ENCODE assay signal across 25 cellular contexts in genomic region chr4:184568770-184569169, GRCh38.
DNase-seq lines count a peak whose midpoint lies in the region; ATAC-seq, FAIRE-seq and TF ChIP-seq lines count a peak whose summit lies in the region.
"Had no signal": no experiment of that assay in that cellular context is flagged by ENCODE, and none has a peak within 500 bp of the region (broad histone marks: within the 10 kb centered on the region; RNA-seq: fewer than 3 reads in every experiment).

No MANE protein-coding gene starts in this region.

- peak overlapping the region; percentile 17 for H3K4me2 ChIP-seq in GM12878 (ENCODE audit: control insufficient read depth, insufficient read depth)
- H3K4me2 ChIP-seq: A549 had no signal

- 0 out of 4 replicates have a peak, but pooled peaks of 1 of the 2 experiments have one; percentile 20 for TF ChIP-seq EP300 in GM12878 (IDR thresholded peaks at IDR 0.05; ENCODE audit: borderline replicate concordance in 1 of 2, control insufficient read depth in 1 of 2, low read depth in 2 of 2, low read length in 2 of 2)

- TF ChIP-seq POLR2A in GM12878 (IDR thresholded peaks at IDR 0.05; ENCODE audit: low read depth, low read length) (no peak), gastrocnemius medialis (IDR thresholded peaks at IDR 0.05) (no peak)

- SMC1A ChIA-PET in GM12878 (lab: Charles Lee; ENCODE audit: uncharacterized antibody, unreplicated experiment): interaction anchor here (0.6 to 1.5 kb wide), 5 partner anchors 15 to 216 kb away, joined by 3 to 4 read pairs (median 3); no protein-coding TSS in a partner anchor

- RAD21 ChIA-PET in GM12878 (lab: Charles Lee; ENCODE audit: unreplicated experiment): interaction anchor here (1.1 kb wide), 1 partner anchor 15 kb away, joined by 4 read pairs; no protein-coding TSS in a partner anchor

- H3K27me3 ChIP-seq in GM12878 (replicated peaks in 1 of 2; ENCODE audit: control insufficient read depth in 2 of 2, insufficient read depth in 2 of 2, low read length in 1 of 2) (no peaks in the 10 kb centered on the region), gastrocnemius medialis (no peaks in the 10 kb centered on the region)
- H3K27me3 ChIP-seq: MG63 had no signal

- DNase-seq in Right ventricle myocardium superior (no peak), left ventricle myocardium superior (no peak), MV-4-11 (lab: John Stamatoyannopoulos, UW) (peak; percentile 45), GM12878 (ENCODE audit: low read depth, low spot score) (peak; percentile 33), pulmonary artery endothelial cell (ENCODE audit: low read depth, low spot score) (peak; percentile 41), hepatic stellate cell (ENCODE audit: low spot score) (no peak), gastrocnemius medialis (no peak)
- no peak for DNase-seq in stimulated activated CD4-positive, alpha-beta T cell treated with anti-CD3 and anti-CD28 coated beads, Interleukin-4, amount 100 ng/mL, for 24 hours
- DNase-seq: activated naive CD8-positive, alpha-beta T cell treated with anti-CD3 and anti-CD28 coated beads, Interleukin-2, amount 10 ng/mL, durations not matched to agents 7 days and 5 days; cortex of kidney; kidney; MG63; naive thymus-derived CD8-positive, alpha-beta T cell; NCI-H187 treated with DMSO at 0.1 percent for 48 hours; NCI-H226; NK-92 treated with Interleukin-12 subunit alpha and Interleukin-12 subunit beta, amount 100 ng/mL, for 24 hours; SIG-M5; small intestine; stimulated activated CD4-positive, alpha-beta T cell treated with anti-CD3 and anti-CD28 coated beads, Interleukin-4, amount 100 ng/mL, for 1 hour had no signal

- 20% methylated on average over 6 of the region's 6 CpGs for WGBS in GM12878 (ENCODE audit: insufficient coverage, insufficient replicate concordance, low lambda C conversion rate, missing lambda C conversion rate)

- no peak overlapping the region for H3K9ac ChIP-seq in GM12878 (ENCODE audit: control insufficient read depth, insufficient read depth, low read length)
- H3K9ac ChIP-seq: parathyroid adenoma had no signal

- no peaks in the 10 kb centered on the region for H3K79me2 ChIP-seq in GM12878 (ENCODE audit: control insufficient read depth, insufficient read depth, low read length)
- H3K79me2 ChIP-seq: parathyroid adenoma had no signal

- no peak overlapping the region for H3K27ac ChIP-seq in GM12878 (ENCODE audit: control insufficient read depth, insufficient read depth)
- no peak overlapping the region for H3K27ac ChIP-seq in gastrocnemius medialis
- H3K27ac ChIP-seq: A549, C4-2B, parathyroid adenoma had no signal

- H3K4me1 ChIP-seq in GM12878 (ENCODE audit: control insufficient read depth, insufficient read depth, low read length) (peaks cover 7% of the 10 kb centered on the region), gastrocnemius medialis (no peaks in the 10 kb centered on the region)
- H3K4me1 ChIP-seq: A549, HAP-1, parathyroid adenoma had no signal

- TF ChIP-seq CTCF in GM12878 (IDR thresholded peaks at IDR 0.05 in 2 of 3, conservative IDR thresholded peaks at IDR 0.05 in 1 of 3; ENCODE audit: control insufficient read depth in 2 of 3, extremely low read depth in 1 of 3, insufficient read depth in 1 of 3, low read depth in 3 of 3, low read length in 3 of 3): no peak
- no peak for TF ChIP-seq CTCF in gastrocnemius medialis (IDR thresholded peaks at IDR 0.05 in 4 of 5, conservative IDR thresholded peaks at IDR 0.05 in 1 of 5)

- POLR2A ChIA-PET in GM12878 (lab: Charles Lee): interaction anchor here (1.2 kb wide), 1 partner anchor 59 kb away, joined by 3 read pairs; no protein-coding TSS in a partner anchor

- BruUV-seq in GM12878 (replicated peaks; lab: Mats Ljungman, UMichigan): no TSS peak

- peak overlapping the region; percentile 10; the same call in 1 of the 2 replicates for H3K4me3 ChIP-seq in GM12878
- no peak overlapping the region for H3K4me3 ChIP-seq in gastrocnemius medialis
- H3K4me3 ChIP-seq: A549, HAP-1, MG63 had no signal

- TF ChIP-seq RAD21 in GM12878 (IDR thresholded peaks at IDR 0.05; ENCODE audit: insufficient read depth, low read depth, low read length): no peak

- ATAC-seq in Right ventricle myocardium superior (ENCODE audit: poor library complexity) (peak; percentile 38), left ventricle myocardium superior (no peak), GM12878 (peak; percentile 81), gastrocnemius medialis (no peak)
- ATAC-seq: A549; activated CD4-positive, CD25-positive, alpha-beta regulatory T cell treated with anti-CD3 and anti-CD28 coated beads, Interleukin-2, amount 50 U/mL, for 24 hours; naive thymus-derived CD8-positive, alpha-beta T cell had no signal

- H4K20me1 ChIP-seq in GM12878 (ENCODE audit: control insufficient read depth, insufficient read depth): no peaks in the 10 kb centered on the region

- H3K9me3 ChIP-seq in GM12878 (replicated peaks; ENCODE audit: control insufficient read depth, insufficient read depth, low read length) (no peaks in the 10 kb centered on the region), gastrocnemius medialis (no peaks in the 10 kb centered on the region)
- H3K9me3 ChIP-seq: A549, HAP-1, MG63 had no signal

- FAIRE-seq in GM12878 (lab: Jason Lieb, UNC): peak; percentile 84
- FAIRE-seq: A549, kidney, small intestine, urothelium cell line had no signal

- H3K36me3 ChIP-seq in GM12878 (ENCODE audit: control insufficient read depth in 2 of 2, insufficient read depth in 2 of 2, low read length in 1 of 2) (no peaks in the 10 kb centered on the region), gastrocnemius medialis (no peaks in the 10 kb centered on the region)
- H3K36me3 ChIP-seq: HAP-1, MG63 had no signal

- in situ Hi-C loops in GM12878 (cut with MboI) (no loop called here), gastrocnemius medialis (cut with MboI; ENCODE audit: low sequenced_read_pairs in 4 of 4) (no loop called here)

- peak overlapping the region; percentile 1; the same call in 1 of the 2 replicates for H2AFZ ChIP-seq in GM12878 (ENCODE audit: control insufficient read depth, low read depth, low read length)
- H2AFZ ChIP-seq: parathyroid adenoma had no signal

- CTCF ChIA-PET in GM12878 (lab: Yijun Ruan, JAX): no interaction called here

- intact Hi-C loops in Right ventricle myocardium superior (cut with DNase I) (no loop called here), left ventricle myocardium superior (cut with micrococcal nuclease) (no loop called here), GM12878 (cut with micrococcal nuclease; ENCODE audit: unreplicated experiment) (no loop called here), gastrocnemius medialis (cut with DNase I; ENCODE audit: low total_unique reads) (no loop called here)

TF ChIP-seq in GM12878, 131 proteins besides CTCF, POLR2A, EP300 and RAD21 (continues in another document):
- no peak for TF ChIP-seq ZNF207 (IDR thresholded peaks at IDR 0.05; ENCODE audit: borderline replicate concordance)
- TF ChIP-seq NFIC (IDR thresholded peaks at IDR 0.05; ENCODE audit: low read depth, low read length): peak; percentile 49; the same call in 1 of the 2 replicates
- no peak for TF ChIP-seq ZNF592 (IDR thresholded peaks at IDR 0.05)
- TF ChIP-seq POLR2AphosphoS5 (IDR thresholded peaks at IDR 0.05; ENCODE audit: low read length): no peak
- TF ChIP-seq FOS (IDR thresholded peaks at IDR 0.05; ENCODE audit: borderline replicate concordance, extremely low read depth, insufficient read length): no peak
- TF ChIP-seq EED (IDR thresholded peaks at IDR 0.05; ENCODE audit: low read depth): no peak
- TF ChIP-seq PKNOX1 (IDR thresholded peaks at IDR 0.05): no peak

Comparison
In these comparisons a context has a peak if more than half of its experiments do, and no peak if none do; other contexts are left out.
1. ATAC-seq: peak in Right ventricle myocardium superior (single experiment) and GM12878 (single experiment); none in left ventricle myocardium superior (single experiment) and gastrocnemius medialis (0 of 2).
2. DNase-seq: peak in MV-4-11 (single experiment), GM12878 (single experiment) and pulmonary artery endothelial cell (single experiment); none in Right ventricle myocardium superior (single experiment), left ventricle myocardium superior (single experiment), stimulated activated CD4-positive, alpha-beta T cell treated with anti-CD3 and anti-CD28 coated beads, Interleukin-4, amount 100 ng/mL, for 24 hours (single experiment), hepatic stellate cell (single experiment) and gastrocnemius medialis (0 of 2).